ENCODE assay signal across 8 cellular contexts in genomic region chr7:149460493-149461330, GRCh38. TPM values are rescaled to one million over a fixed set of nuclear protein-coding genes. Genes with fewer than 3 reads are reported as not detected.
A peak's percentile ranks its signal among the peaks of the same experiment; 100 is the strongest.
DNase-seq lines count a peak whose midpoint lies in the region; ATAC-seq, FAIRE-seq and TF ChIP-seq lines count a peak whose summit lies in the region.

Gene ZNF777 (minus strand): TSS chr7:149461062. CDS start chr7:149456022, 5,040 bp downstream.

- POLR2A ChIA-PET in CD4-positive, alpha-beta memory T cell (lab: Charles Lee; ENCODE audit: partially characterized antibody): interaction anchor here (0.7 to 3.6 kb wide), 14 partner anchors 15 to 341 kb away, joined by 3 to 41 read pairs (median 4); partner anchors contain the start of genes ZNF398 and ZNF783
- POLR2A ChIA-PET in H1 (lab: Charles Lee; ENCODE audit: partially characterized antibody): interaction anchor here (0.7 to 3.8 kb wide), 11 partner anchors 7 to 266 kb away, joined by 3 to 27 read pairs (median 4); partner anchors contain the start of gene ZNF282

- H3K9me3 Mint-ChIP-seq in CD4-positive, alpha-beta memory T cell: no peaks in the 10 kb centered on the region

- peak within 1 kb of the TSS; percentile 87 for H4K8ac ChIP-seq in H1 (ENCODE audit: extremely low read depth, insufficient read depth, low read length)

- no peak within 1 kb of the TSS for H4K5ac ChIP-seq in H1 (ENCODE audit: insufficient read length, low read depth, low read length)

- ATAC-seq in GM19351 (IDR thresholded peaks at IDR 0.05; ENCODE audit: unreplicated experiment) (peak; percentile 93), HG03520 (IDR thresholded peaks at IDR 0.05; ENCODE audit: unreplicated experiment) (peak; percentile 92)

- peaks cover 0 to 18% of the 10 kb centered on the region in 2 donors for H3K36me3 Mint-ChIP-seq in CD4-positive, alpha-beta memory T cell

- peaks cover 9% of the 10 kb centered on the region for H3K23me2 ChIP-seq in H1 (ENCODE audit: low read depth, low read length)

- TF ChIP-seq EP300 in H1 (IDR thresholded peaks at IDR 0.05; ENCODE audit: borderline replicate concordance in 1 of 2, low read depth in 2 of 2, low read length in 2 of 2): no peak

- H2BK120ac ChIP-seq in H1 (replicated peaks; ENCODE audit: low read depth, low read length): no peak within 1 kb of the TSS

- WGBS in H1 (ENCODE audit: extremely low coverage in 1 of 2, insufficient coverage in 1 of 2, insufficient read length in 1 of 2, insufficient replicate concordance in 2 of 2, low coverage in 1 of 2, low lambda C conversion rate in 2 of 2, missing lambda C conversion rate in 1 of 2), 2 experiments: 1% methylated on average over 38 of the region's 64 CpGs; no CpG with 5 or more reads in 1 of the 2 experiments
- 1 to 2% methylated on average over 48 to 52 of the region's 64 CpGs for WGBS in mesodermal cell (ENCODE audit: insufficient coverage in 2 of 2), 2 experiments

- H3K14ac ChIP-seq in H1 (ENCODE audit: insufficient read length): no peak within 1 kb of the TSS

- H2AFZ ChIP-seq in H1 (ENCODE audit: low read length): peak within 1 kb of the TSS; percentile 99

- H3K56ac ChIP-seq in H1 (replicated peaks; ENCODE audit: insufficient read length, low read depth, low read length): peak within 1 kb of the TSS; percentile 32

- peaks cover 16 to 33% (median 28%) of the 10 kb centered on the region in 4 donors for H3K4me1 Mint-ChIP-seq in CD4-positive, alpha-beta memory T cell

- H3K9ac ChIP-seq in H1 (replicated peaks in 1 of 4; ENCODE audit: extremely low read depth in 1 of 4, low read depth in 3 of 4, low read length in 3 of 4): peak within 1 kb of the TSS; percentile 30 to 89 (median 58); a peak in 6 of 7 replicates

- TF ChIP-seq RAD21 in H1 (IDR thresholded peaks at IDR 0.05 in 1 of 2, conservative IDR thresholded peaks at IDR 0.05 in 1 of 2; ENCODE audit: low read depth in 2 of 2, low read length in 2 of 2): peak in 1 of 2 experiments; percentile 37; a peak in 1 of 4 replicates

- peak within 1 kb of the TSS; percentile 62 for H3K27ac ChIP-seq in CD4-positive, alpha-beta memory T cell (ENCODE audit: low read depth, low read length)
- H3K27ac ChIP-seq in H1 (ENCODE audit: low read depth, low read length) (no peak within 1 kb of the TSS), mesodermal cell (ENCODE audit: low read depth, low read length, severe bottlenecking) (peak within 1 kb of the TSS; percentile 63)

- intact Hi-C loops in CD4-positive, alpha-beta memory T cell (cut with micrococcal nuclease): loop anchor here (1.0 to 5.0 kb wide), 4 partner anchors 37 to 221 kb away; partner anchors contain the start of genes ZNF212 and ZNF746

- 0 out of 2 replicates have a peak within 1 kb of the TSS, but pooled peaks have one; percentile 39 for H2BK12ac ChIP-seq in H1 (ENCODE audit: low read depth, low read length)

- H3K4me3 ChIP-seq in CD4-positive, alpha-beta memory T cell (ENCODE audit: low read length in 2 of 2): peak within 1 kb of the TSS; percentile 73 to 74
- H3K4me3 ChIP-seq in H1 (ENCODE audit: extremely low read depth in 1 of 4, insufficient read depth in 2 of 4, low read depth in 3 of 4, low read length in 4 of 4) (peak within 1 kb of the TSS; percentile 65 to 74 (median 66)), mesodermal cell (ENCODE audit: extremely low read depth, insufficient read depth, low read length, poor library complexity, severe bottlenecking) (peak within 1 kb of the TSS; percentile 63)

- FAIRE-seq in H1 (lab: Jason Lieb, UNC): no peak

- no peak within 1 kb of the TSS for H4K91ac ChIP-seq in H1 (replicated peaks; ENCODE audit: insufficient read length, low read length)

- peak within 1 kb of the TSS; percentile 81 to 87 for H3K4me2 ChIP-seq in H1 (ENCODE audit: insufficient read depth in 1 of 2, low read depth in 2 of 2, low read length in 2 of 2)

- peak; percentile 38 to 60 (median 50) for TF ChIP-seq CTCF in H1 (IDR thresholded peaks at IDR 0.05; ENCODE audit: control extremely low read depth in 1 of 3, insufficient read depth in 1 of 3, low read depth in 1 of 3, low read length in 3 of 3)

- no peak within 1 kb of the TSS for H3K4ac ChIP-seq in H1 (replicated peaks; ENCODE audit: insufficient read length, low read depth, low read length)

- no peak within 1 kb of the TSS for H3K23ac ChIP-seq in H1 (ENCODE audit: insufficient read length)

- H3K79me2 ChIP-seq in H1 (ENCODE audit: control insufficient read depth in 1 of 2, insufficient read depth in 2 of 2, low read length in 2 of 2): peaks cover 0 to 10% of the 10 kb centered on the region in 2 experiments; a peak in 1 of 4 replicates

- peaks cover 6% of the 10 kb centered on the region for H3K27me3 ChIP-seq in CD4-positive, alpha-beta memory T cell (ENCODE audit: insufficient read depth, low read length)
- peaks cover 4 to 25% (median 20%) of the 10 kb centered on the region in 4 experiments for H3K27me3 ChIP-seq in H1 (replicated peaks in 1 of 4; ENCODE audit: control insufficient read depth in 3 of 4, extremely low read depth in 1 of 4, insufficient read depth in 3 of 4, low read length in 3 of 4)

- no peak within 1 kb of the TSS for H2AK5ac ChIP-seq in H1 (ENCODE audit: low read depth, low read length)

- H2BK5ac ChIP-seq in H1 (ENCODE audit: low read depth, low read length): no peak within 1 kb of the TSS

- peaks cover 7% of the 10 kb centered on the region for H3K36me3 ChIP-seq in CD4-positive, alpha-beta memory T cell (ENCODE audit: insufficient read depth, low read length)
- H3K36me3 ChIP-seq in H1 (ENCODE audit: control insufficient read depth in 2 of 4, insufficient read depth in 4 of 4, low read length in 3 of 4): peaks cover 0 to under 1% (median 0%) of the 10 kb centered on the region in 4 experiments; a peak in 1 of 8 replicates
- H3K36me3 ChIP-seq in mesodermal cell (ENCODE audit: control insufficient read depth, insufficient read depth, low read length): peaks cover 11% of the 10 kb centered on the region

- peaks cover 5 to 9% of the 10 kb centered on the region in 2 experiments for H4K20me1 ChIP-seq in H1 (replicated peaks in 1 of 2; ENCODE audit: control insufficient read depth in 1 of 2, insufficient read depth in 2 of 2, low read length in 2 of 2)

- CTCF ChIA-PET in CD4-positive, alpha-beta memory T cell (lab: Charles Lee; ENCODE audit: partially characterized antibody): interaction anchor here (0.6 to 5.1 kb wide), 16 partner anchors 9 to 349 kb away, joined by 3 to 43 read pairs (median 4); partner anchors contain the start of genes ZNF282 and ZNF783
- CTCF ChIA-PET in H1 (lab: Charles Lee; ENCODE audit: partially characterized antibody): interaction anchor here (0.7 to 3.0 kb wide), 19 partner anchors 14 to 199 kb away, joined by 3 to 12 read pairs (median 3); partner anchors contain the start of gene ZNF783

- peak within 1 kb of the TSS; percentile 7 for H3K18ac ChIP-seq in H1 (ENCODE audit: extremely low read depth, low read length)

- peak; percentile 80 to 88 (median 83) for DNase-seq in CD4-positive, alpha-beta memory T cell
- peak; percentile 36 for DNase-seq in NCI-H82 treated with DMSO at 0.1 percent for 48 hours (lab: John Stamatoyannopoulos, UW; ENCODE audit: unreplicated experiment)
- peak; percentile 90 for DNase-seq in activated CD8-positive, alpha-beta memory T cell treated with anti-CD3 and anti-CD28 coated beads for 24 hours
- peak; percentile 33 to 82 for DNase-seq in H1 (ENCODE audit: low read depth in 1 of 2, low spot score in 2 of 2)
- DNase-seq in stimulated activated CD8-positive, alpha-beta memory T cell treated with anti-CD3 and anti-CD28 coated beads, Interleukin-15, amount 100 ng/mL, for 24 hours (ENCODE audit: low read depth): peak; percentile 49

- peaks cover 0 to 3% of the 10 kb centered on the region in 2 donors for H3K27me3 Mint-ChIP-seq in CD4-positive, alpha-beta memory T cell

- H3K4me3 Mint-ChIP-seq in CD4-positive, alpha-beta memory T cell: peak within 1 kb of the TSS; percentile 86 to 91 (median 88)

- H3K9me3 ChIP-seq in CD4-positive, alpha-beta memory T cell (ENCODE audit: control insufficient read depth in 1 of 2, low read length in 2 of 2): no peaks in the 10 kb centered on the region
- no peaks in the 10 kb centered on the region for H3K9me3 ChIP-seq in H1 (ENCODE audit: insufficient read depth in 2 of 2, low read depth in 1 of 2, low read length in 1 of 2)
- H3K9me3 ChIP-seq in mesodermal cell (ENCODE audit: control insufficient read depth, low read length): no peaks in the 10 kb centered on the region

- 0 out of 2 replicates have a peak within 1 kb of the TSS, but pooled peaks have one; percentile 88 for H2BK15ac ChIP-seq in H1 (ENCODE audit: low read length)

- peaks cover 24% of the 10 kb centered on the region for H3K4me1 ChIP-seq in CD4-positive, alpha-beta memory T cell (ENCODE audit: insufficient read depth, low read length)
- H3K4me1 ChIP-seq in H1 (replicated peaks in 1 of 4; ENCODE audit: control insufficient read depth in 3 of 4, insufficient read depth in 4 of 4, low read length in 3 of 4) (no peaks in the 10 kb centered on the region; a peak in 1 of 7 replicates), mesodermal cell (ENCODE audit: control insufficient read depth, insufficient read depth, low read length, poor library complexity, severe bottlenecking) (peaks cover 3% of the 10 kb centered on the region)

- H3K27ac Mint-ChIP-seq in CD4-positive, alpha-beta memory T cell: peak within 1 kb of the TSS; percentile 48 to 90 (median 87)

- H2BK20ac ChIP-seq in H1 (ENCODE audit: low read length): no peak within 1 kb of the TSS

- H3K79me1 ChIP-seq in H1 (ENCODE audit: low read depth, low read length): no peaks in the 10 kb centered on the region

- TF ChIP-seq POLR2A in H1 (IDR thresholded peaks at IDR 0.05; ENCODE audit: control extremely low read depth in 1 of 2, low read depth in 2 of 2, low read length in 2 of 2): peak; percentile 27 to 46; a peak in 2 of 3 replicates

TF ChIP-seq in H1, 55 proteins besides CTCF, POLR2A, EP300 and RAD21 (continues in another document):
- TF ChIP-seq SUZ12 (IDR thresholded peaks at IDR 0.05; ENCODE audit: low read length): 0 out of 2 replicates have a peak, but pooled peaks have one; percentile 37
- no peak for TF ChIP-seq CTBP2 (IDR thresholded peaks at IDR 0.05; ENCODE audit: borderline replicate concordance, insufficient read depth, insufficient read length, low read length)
- peak; percentile 50 for TF ChIP-seq RBBP5 (IDR thresholded peaks at IDR 0.05; ENCODE audit: borderline replicate concordance, low read depth, low read length)

RNA-seq across cellular contexts. Expression of gene ZNF777, which starts in this region (rescaled TPM):
- 10 to 100 TPM; 15.9 to 16.8 TPM for total RNA-seq in CD4-positive, alpha-beta memory T cell
- polyA plus RNA-seq in CD4-positive, alpha-beta memory T cell: 1 to 10 TPM in 1 of 2 donors, under 1 TPM in 1; 0.19 to 3.7 TPM
- 10.1 and 11.2 TPM in 2 replicates for total RNA-seq in H1 (2021; fragmentation: NEBNext Ultra II Directional; extraction: Animal tissue kit (Norgen Biotek cat#: 25700))
- 8.0 and 9.4 TPM in 2 replicates for polyA plus RNA-seq in H1 (2011; rRNA removed)
- polyA plus RNA-seq in H1 (2011; cell fraction: cytosol; rRNA removed): 7.3 TPM
- polyA plus RNA-seq in H1 (2011; cell fraction: nucleus; rRNA removed): 6.9 TPM
- 5.7 to 11.4 TPM (median 9.2 TPM) in 4 replicates for polyA plus RNA-seq in H1 (2012, experiment 1 of 2)
- 6.2 TPM for polyA plus RNA-seq in H1 (2012, experiment 2 of 2)
- 6.5 TPM for polyA plus RNA-seq in H1 (2013, experiment 1 of 2)
- polyA plus RNA-seq in H1 (2013, experiment 2 of 2): 6.1 TPM
- polyA minus RNA-seq in H1 (2011; rRNA and poly(A)+ RNA removed): 4.1 and 4.3 TPM in 2 replicates
- 9.1 TPM for polyA minus RNA-seq in H1 (2011; cell fraction: cytosol; rRNA and poly(A)+ RNA removed)
- polyA minus RNA-seq in H1 (2011; cell fraction: nucleus; rRNA and poly(A)+ RNA removed): 4.5 TPM
- polyA plus RNA-seq in mesodermal cell (2013, experiment 1 of 2): 12.8 TPM
- 10.9 TPM for polyA plus RNA-seq in mesodermal cell (2013, experiment 2 of 2)

Comparison
In these comparisons a context has a peak if more than half of its experiments do, and no peak if none do; other contexts are left out.
1. DNase-seq: peak in every context shown above with its lines; median percentile 90 in activated CD8-positive, alpha-beta memory T cell treated with anti-CD3 and anti-CD28 coated beads for 24 hours; 83 in CD4-positive, alpha-beta memory T cell; 58 in H1; 49 in stimulated activated CD8-positive, alpha-beta memory T cell treated with anti-CD3 and anti-CD28 coated beads, Interleukin-15, amount 100 ng/mL, for 24 hours; 36 in NCI-H82 treated with DMSO at 0.1 percent for 48 hours.